ENCODE assay signal across 8 cellular contexts in the genomic region with DNA sequence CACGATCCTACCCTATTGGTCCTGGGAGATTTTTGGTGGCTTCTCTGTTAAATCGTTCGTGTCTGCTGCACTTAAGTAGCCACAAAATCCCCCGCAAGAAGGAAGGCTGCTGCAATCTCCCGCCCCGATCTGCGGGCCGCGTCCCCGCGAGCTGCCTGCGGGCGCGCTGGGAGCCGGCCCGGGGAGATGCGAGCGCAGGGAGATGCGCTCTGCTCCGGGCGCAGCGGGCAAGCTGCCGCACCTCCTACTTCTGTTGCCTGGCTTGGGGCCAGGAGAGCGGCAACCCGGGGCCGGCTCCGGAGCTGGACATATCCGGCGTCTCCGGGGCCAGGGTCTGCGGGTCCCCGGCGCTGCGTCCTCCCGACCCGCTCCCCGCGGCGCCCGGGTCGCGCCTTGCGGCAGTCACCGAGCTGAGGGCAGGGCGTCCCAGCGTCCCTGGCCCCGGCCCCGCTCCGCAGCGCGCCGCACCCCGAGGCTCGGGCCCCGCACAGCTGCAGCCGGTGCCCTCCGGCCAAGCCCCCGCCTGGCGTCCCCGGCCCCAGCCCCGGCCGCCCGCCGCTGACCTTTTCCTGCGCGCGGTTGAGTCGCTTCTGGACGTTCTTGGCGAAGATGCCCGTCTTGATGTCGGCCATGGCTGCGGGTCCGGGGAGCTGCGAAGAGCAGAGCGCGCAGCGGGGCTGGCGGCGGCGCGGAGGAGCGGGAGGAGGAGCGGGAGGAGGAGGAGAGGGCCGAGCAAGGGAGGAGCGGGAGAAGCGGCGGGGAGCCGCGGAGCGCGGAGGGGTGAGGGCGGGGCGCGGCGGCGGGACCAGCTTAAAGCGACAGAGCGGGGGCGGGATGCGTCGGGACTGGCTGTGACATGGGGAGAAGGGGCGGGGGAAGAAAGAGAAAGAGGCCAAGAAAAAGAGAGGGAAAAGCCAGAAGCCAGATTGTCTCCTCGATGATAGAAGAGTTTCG. TPM values are rescaled to one million over a fixed set of nuclear protein-coding genes. Genes with fewer than 3 reads are reported as not detected.
DNase-seq lines count a peak whose midpoint lies in the region; ATAC-seq, FAIRE-seq and TF ChIP-seq lines count a peak whose summit lies in the region.

A gene (minus strand): TSS at position 654 of the 954 bp plus-strand sequence. CDS start 22 bp downstream, at position 632.

- H3K4me1 ChIP-seq in GM12878 (ENCODE audit: control insufficient read depth, insufficient read depth, low read length), result no peaks in the 10 kb centered on the region

- RAD21 ChIA-PET in GM12878 (lab: Charles Lee; ENCODE audit: unreplicated experiment), result interaction anchor here (0.6 kb wide), 1 partner anchor 24 kb away, joined by 3 read pairs; no protein-coding TSS in a partner anchor

- 28% methylated on average over 39 of the region's 105 CpGs for WGBS in GM12878 (ENCODE audit: insufficient coverage, insufficient replicate concordance, low lambda C conversion rate, missing lambda C conversion rate)

- H3K27ac ChIP-seq in GM12878 (ENCODE audit: control insufficient read depth, insufficient read depth), result no peak within 1 kb of the TSS

- no peak for TF ChIP-seq EP300 in GM12878 (IDR thresholded peaks at IDR 0.05; ENCODE audit: borderline replicate concordance in 1 of 2, control insufficient read depth in 1 of 2, low read depth in 2 of 2, low read length in 2 of 2)

- H4K20me1 ChIP-seq in GM12878 (ENCODE audit: control insufficient read depth, insufficient read depth), result no peaks in the 10 kb centered on the region

- H3K9me3 Mint-ChIP-seq in progenitor cell of endocrine pancreas (ENCODE audit: low read depth), result no peaks in the 10 kb centered on the region

- POLR2A ChIA-PET in GM12878 (lab: Charles Lee), result no interaction called here

- H3K4me2 ChIP-seq in GM12878 (ENCODE audit: control insufficient read depth, insufficient read depth), result no peak within 1 kb of the TSS

- TF ChIP-seq POLR2A in GM12878 (IDR thresholded peaks at IDR 0.05; ENCODE audit: low read depth, low read length), result no peak

- SMC1A ChIA-PET in GM12878 (lab: Charles Lee; ENCODE audit: uncharacterized antibody, unreplicated experiment), result no interaction called here

- H3K27me3 ChIP-seq in GM12878 (replicated peaks in 1 of 2; ENCODE audit: control insufficient read depth in 2 of 2, insufficient read depth in 2 of 2, low read length in 1 of 2), result peaks cover 5 to 12% of the 10 kb centered on the region in 2 experiments

- H3K9ac ChIP-seq in GM12878 (ENCODE audit: control insufficient read depth, insufficient read depth, low read length), result no peak within 1 kb of the TSS

- in situ Hi-C loops in GM12878 (cut with MboI), result no loop called here

- ATAC-seq in GM12878 (no peak), HG03108 (IDR thresholded peaks at IDR 0.05; ENCODE audit: unreplicated experiment) (no peak), GM21619 (IDR thresholded peaks at IDR 0.05; ENCODE audit: unreplicated experiment) (no peak)

- H3K27ac Mint-ChIP-seq in progenitor cell of endocrine pancreas, result no peak within 1 kb of the TSS

- no peaks in the 10 kb centered on the region for H3K4me1 Mint-ChIP-seq in progenitor cell of endocrine pancreas (ENCODE audit: low read depth)

- no peak for FAIRE-seq in GM12878 (lab: Jason Lieb, UNC)

- no peak within 1 kb of the TSS for H3K4me3 ChIP-seq in GM12878

- no peak for TF ChIP-seq CTCF in GM12878 (IDR thresholded peaks at IDR 0.05 in 2 of 3, conservative IDR thresholded peaks at IDR 0.05 in 1 of 3; ENCODE audit: control insufficient read depth in 2 of 3, extremely low read depth in 1 of 3, insufficient read depth in 1 of 3, low read depth in 3 of 3, low read length in 3 of 3)
- TF ChIP-seq CTCF in progenitor cell of endocrine pancreas (IDR thresholded peaks at IDR 0.05; ENCODE audit: unreplicated experiment), result no peak

- H3K79me2 ChIP-seq in GM12878 (ENCODE audit: control insufficient read depth, insufficient read depth, low read length), result no peaks in the 10 kb centered on the region

- peak within 1 kb of the TSS; percentile 71 for H3K4me3 Mint-ChIP-seq in progenitor cell of endocrine pancreas (ENCODE audit: low read depth)

- no peaks in the 10 kb centered on the region for H3K9me3 ChIP-seq in GM12878 (replicated peaks; ENCODE audit: control insufficient read depth, insufficient read depth, low read length)

- H3K27me3 Mint-ChIP-seq in progenitor cell of endocrine pancreas, result peaks cover 58% of the 10 kb centered on the region

- intact Hi-C loops in GM12878 (cut with micrococcal nuclease; ENCODE audit: unreplicated experiment), result no loop called here

- H3K36me3 Mint-ChIP-seq in progenitor cell of endocrine pancreas (ENCODE audit: insufficient read depth), result no peaks in the 10 kb centered on the region

- no peak for TF ChIP-seq RAD21 in GM12878 (IDR thresholded peaks at IDR 0.05; ENCODE audit: insufficient read depth, low read depth, low read length)

- BruUV-seq in GM12878 (replicated peaks; lab: Mats Ljungman, UMichigan), result no TSS peak

- CTCF ChIA-PET in GM12878 (lab: Yijun Ruan, JAX), result interaction anchor here (0.9 kb wide), 1 partner anchor 232 kb away, joined by 3 read pairs; no protein-coding TSS in a partner anchor

- DNase-seq in GM03348 (ENCODE audit: low spot score) (peak; percentile 86), NCI-H446 (lab: John Stamatoyannopoulos, UW) (peak; percentile 77 to 91), GM12878 (ENCODE audit: low read depth, low spot score) (no peak), hypothalamus (lab: John Stamatoyannopoulos, UW) (peak in 38 of 51 donors; percentile 6 to 76 (median 44)), progenitor cell of endocrine pancreas (ENCODE audit: low spot score, unreplicated experiment) (peak; percentile 26), NCI-H226 (no peak)

- H2AFZ ChIP-seq in GM12878 (ENCODE audit: control insufficient read depth, low read depth, low read length), result no peak within 1 kb of the TSS

- H3K36me3 ChIP-seq in GM12878 (ENCODE audit: control insufficient read depth in 2 of 2, insufficient read depth in 2 of 2, low read length in 1 of 2), result no peaks in the 10 kb centered on the region

TF ChIP-seq in GM12878, 131 proteins besides CTCF, POLR2A, EP300 and RAD21:
- TF ChIP-seq TARDBP (IDR thresholded peaks at IDR 0.05; ENCODE audit: borderline replicate concordance) (no peak), HDAC6 (IDR thresholded peaks at IDR 0.05; ENCODE audit: unreplicated experiment) (peak; percentile 29)

RNA-seq across cellular contexts. Expression of the gene that starts here (rescaled TPM):
- total RNA-seq in GM12878 (2013; cell fraction: nucleolus; rRNA removed), result not detected in 2 replicates
- 0.11 and 0.16 TPM in 2 replicates for total RNA-seq in GM12878 (2014; rRNA removed)
- total RNA-seq in GM12878 (2014; rRNA removed; fragmentation: Illumina TruSeq; extraction: Trizol), result 0.04 TPM in 1 of 2 replicates, not detected in the other
- 0.19 TPM in 1 of 2 replicates, not detected in the other for total RNA-seq in GM12878 (2021)
- polyA plus RNA-seq in GM12878 (2011; ENCODE audit: low read depth), result not detected
- 0.03 TPM in 1 of 2 replicates, not detected in the other for polyA plus RNA-seq in GM12878 (2011; rRNA removed)
- polyA plus RNA-seq in GM12878 (2011; cell fraction: cytosol; rRNA removed), result not detected in 2 replicates
- 0.04 TPM in 1 of 2 replicates, not detected in the other for polyA plus RNA-seq in GM12878 (2011; cell fraction: nucleus; rRNA removed)
- 0.08 TPM in 1 of 2 replicates, not detected in the other for polyA plus RNA-seq in GM12878 (2012)
- polyA plus RNA-seq in GM12878 (2014; fragmentation: Illumina TruSeq; extraction: Trizol), result 0.03 TPM in 1 of 2 replicates, not detected in the other
- under 1 TPM; 0.07 to 0.24 TPM for polyA plus RNA-seq in GM12878 (2014; fragmentation: Nextera tagmentation; extraction: Ambion mirVana)
- 0.09 and 0.48 TPM in 2 replicates for polyA plus RNA-seq in GM12878 (2014; rRNA removed)
- polyA plus RNA-seq in GM12878 (2016; fragmentation: Nextera tagmentation; extraction: Ambion mirVana), result under 1 TPM; 0.07 to 0.20 TPM
- not detected in 2 replicates for polyA minus RNA-seq in GM12878 (2011; rRNA and poly(A)+ RNA removed)
- polyA minus RNA-seq in GM12878 (2011; cell fraction: cytosol; rRNA and poly(A)+ RNA removed), result not detected in 2 replicates
- not detected in 2 replicates for polyA minus RNA-seq in GM12878 (2011; cell fraction: nucleus; rRNA and poly(A)+ RNA removed)
- 1.8 and 1.9 TPM in 2 replicates for total RNA-seq in progenitor cell of endocrine pancreas

Comparison
In these comparisons a context has a peak if more than half of its experiments do, and no peak if none do; other contexts are left out.
1. DNase-seq: peak in GM03348 (single experiment), NCI-H446 (2 of 2), hypothalamus (38 of 51) and progenitor cell of endocrine pancreas (single experiment); none in GM12878 (single experiment) and NCI-H226 (single experiment).